32 cellular contexts compared by ENCODE assay signal in genomic region chr11:130544266-130544665, GRCh38.
"Had no signal": no experiment of that assay in that cellular context is flagged by ENCODE, and none has a peak within 500 bp of the region (broad histone marks: within the 10 kb centered on the region; RNA-seq: fewer than 3 reads in every experiment).

No MANE protein-coding gene starts in this region.

- H3K27ac ChIP-seq: adrenal gland, ascending aorta, body of pancreas, brain microvascular endothelial cell, breast epithelium, cardiac muscle cell had no signal

- H3K4me3 ChIP-seq: adrenal gland, ascending aorta, body of pancreas, breast epithelium, cardiac muscle cell had no signal

- H3K27me3 ChIP-seq: adrenal gland, ascending aorta, body of pancreas, brain microvascular endothelial cell, breast epithelium, cardiac muscle cell had no signal

- H3K4me1 ChIP-seq: adrenal gland, ascending aorta, body of pancreas, breast epithelium had no signal

- H3K36me3 ChIP-seq: adrenal gland, ascending aorta, brain microvascular endothelial cell, breast epithelium, cardiac muscle cell had no signal

- ATAC-seq: activated naive CD4-positive, alpha-beta T cell treated with anti-CD3 and anti-CD28 coated beads, Interleukin-2, amount 50 U/mL, for 72 hours; activated naive CD8-positive, alpha-beta T cell treated with anti-CD3 and anti-CD28 coated beads, Interleukin-2, amount 50 U/mL, for 24 hours; activated T-cell treated with anti-CD3 and anti-CD28 coated beads, Interleukin-2, amount 50 U/mL, for 4 hours; activated T-cell treated with anti-CD3 and anti-CD28 coated beads, Interleukin-2, amount 50 U/mL, for 72 hours; activated T-helper 17 cell treated with anti-CD3 and anti-CD28 coated beads, Interleukin-2, amount 50 U/mL, for 72 hours; body of pancreas had no signal

- DNase-seq: activated effector memory CD4-positive, alpha-beta T cell treated with anti-CD3 and anti-CD28 coated beads, Interleukin-2, amount 50 U/mL, for 16 hours; activated effector memory CD4-positive, alpha-beta T cell treated with Interleukin-2 at 50 U/mL for 16 hours; activated gamma-delta T cell; activated gamma-delta T cell treated with Interleukin-2 at 50 U/mL for 16 hours; activated naive CD4-positive, alpha-beta T cell; activated naive CD4-positive, alpha-beta T cell treated with anti-CD3 and anti-CD28 coated beads for 36 hours; activated naive CD4-positive, alpha-beta T cell treated with anti-CD3 and anti-CD28 coated beads, Interleukin-2, amount 10 ng/mL, durations not matched to agents 7 days and 5 days; activated naive CD4-positive, alpha-beta T cell treated with anti-CD3 and anti-CD28 coated beads, Interleukin-2, amount 50 U/mL, for 16 hours; activated naive CD4-positive, alpha-beta T cell treated with Interleukin-2 at 50 U/mL for 16 hours; activated naive CD8-positive, alpha-beta T cell treated with anti-CD3 and anti-CD28 coated beads for 36 hours; activated naive CD8-positive, alpha-beta T cell treated with anti-CD3 and anti-CD28 coated beads, Interleukin-2, amount 10 ng/mL, durations not matched to agents 7 days and 5 days; activated naive CD8-positive, alpha-beta T cell treated with anti-CD3 and anti-CD28 coated beads, Interleukin-2, amount 50 U/mL, for 24 hours; activated T-cell treated with anti-CD3 and anti-CD28 coated beads, Interleukin-2, amount 50 U/mL, for 1 hour; activated T-cell treated with anti-CD3 and anti-CD28 coated beads, Interleukin-2, amount 50 U/mL, for 24 hours; activated T-cell treated with anti-CD3 and anti-CD28 coated beads, Interleukin-2, amount 50 U/mL, for 4 hours; activated T-cell treated with anti-CD3 and anti-CD28 coated beads, Interleukin-2, amount 50 U/mL, for 48 hours; activated T-cell treated with anti-CD3 and anti-CD28 coated beads, Interleukin-2, amount 50 U/mL, for 72 hours; adrenal gland; amniotic stem cell; amygdala; anterior cingulate cortex; aorta; body of pancreas; brain microvascular endothelial cell; caudate nucleus; central memory CD4-positive, alpha-beta T cell; cerebellar nuclear complex had no signal

- H3K9me3 ChIP-seq: adrenal gland, ascending aorta, body of pancreas, breast epithelium had no signal
